Comparison of ENCODE assay signal across 8 cellular contexts in genomic region chr2:95159690-95160449, GRCh38. TPM values are rescaled to one million over a fixed set of nuclear protein-coding genes. Genes with fewer than 3 reads are reported as not detected.
DNase-seq lines count a peak whose midpoint lies in the region; FAIRE-seq and TF ChIP-seq lines count a peak whose summit lies in the region.

TSS of gene ZNF514 (minus strand) at chr2:95159848. CDS start at chr2:95153253, 6,595 bp downstream.

- CTCF ChIA-PET in HEK293T (lab: Yijun Ruan, JAX), result interaction anchor here (0.6 kb wide), 1 partner anchor 203 kb away, joined by 6 read pairs; no protein-coding TSS in a partner anchor

- H3K9me3 ChIP-seq in ascending aorta, result no peaks in the 10 kb centered on the region

- peaks cover 13% of the 10 kb centered on the region for H3K4me1 Mint-ChIP-seq in T-helper 2 cell treated with Interferon-gamma antibody and Interleukin-4, amounts not matched to agents 5 μg/mL and 100 μg/mL, for 36 hours (ENCODE audit: low read depth)

- POLR2A ChIA-PET in HEK293T (lab: Yijun Ruan, JAX), result interaction anchor here (1.0 to 2.8 kb wide), 6 partner anchors 9 to 41 kb away, joined by 3 to 26 read pairs (median 4); partner anchors contain the start of gene MRPS5

- TF ChIP-seq CTCF in ascending aorta (IDR thresholded peaks at IDR 0.05), result no peak

- H3K27ac Mint-ChIP-seq in T-helper 2 cell treated with Interferon-gamma antibody and Interleukin-4, amounts not matched to agents 5 μg/mL and 100 μg/mL, for 36 hours, result peak within 1 kb of the TSS; percentile 85

- peaks cover 11% of the 10 kb centered on the region for H3K9me3 Mint-ChIP-seq in T-helper 2 cell treated with Interferon-gamma antibody and Interleukin-4, amounts not matched to agents 5 μg/mL and 100 μg/mL, for 36 hours

- peaks cover 10 to 23% of the 10 kb centered on the region in 2 donors for H3K36me3 ChIP-seq in ascending aorta

- intact Hi-C loops in ascending aorta (cut with DNase I), result no loop called here

- no peaks in the 10 kb centered on the region for H3K27me3 Mint-ChIP-seq in T-helper 2 cell treated with Interferon-gamma antibody and Interleukin-4, amounts not matched to agents 5 μg/mL and 100 μg/mL, for 36 hours (ENCODE audit: low read depth)

- no peak for FAIRE-seq in urothelium cell line (lab: Jason Lieb, UNC)

- peaks cover 4 to 15% of the 10 kb centered on the region in 2 donors for H3K4me1 ChIP-seq in ascending aorta

- DNase-seq in HEK293T (ENCODE audit: extremely low spot score), result peak; percentile 77
- peak; percentile 70 for DNase-seq in NAMALWA (ENCODE audit: low spot score)
- DNase-seq in T-helper 2 cell treated with Interferon-gamma antibody and Interleukin-4, amounts not matched to agents 5 μg/mL and 100 μg/mL, for 36 hours (ENCODE audit: low spot score), result peak; percentile 80
- DNase-seq in ascending aorta (ENCODE audit: low spot score in 2 of 2), result peak in 1 of 2 donors; percentile 84
- DNase-seq in hepatic stellate cell (ENCODE audit: low spot score), result peak; percentile 83
- peak; percentile 83 for DNase-seq in putamen (ENCODE audit: low spot score)
- DNase-seq in urothelium cell line (ENCODE audit: low spot score), result peak; percentile 85

- H3K36me3 Mint-ChIP-seq in T-helper 2 cell treated with Interferon-gamma antibody and Interleukin-4, amounts not matched to agents 5 μg/mL and 100 μg/mL, for 36 hours (ENCODE audit: low read depth), result peaks cover 15% of the 10 kb centered on the region

- peak within 1 kb of the TSS; percentile 88 for H3K27ac ChIP-seq in ascending aorta

- H3K27me3 ChIP-seq in ascending aorta, result no peaks in the 10 kb centered on the region

- peak within 1 kb of the TSS; percentile 89 for H3K4me3 Mint-ChIP-seq in T-helper 2 cell treated with Interferon-gamma antibody and Interleukin-4, amounts not matched to agents 5 μg/mL and 100 μg/mL, for 36 hours

- H3K4me3 ChIP-seq in GM08714 (ENCODE audit: low read length), result peak within 1 kb of the TSS; percentile 78; the same call in 1 of the 2 replicates
- peak within 1 kb of the TSS; percentile 72 to 79 for H3K4me3 ChIP-seq in ascending aorta

TF ChIP-seq in HEK293T, 16 proteins besides CTCF, POLR2A, EP300 and RAD21:
- TF ChIP-seq ZNF384 (IDR thresholded peaks at IDR 0.05), result no peak
- peak; percentile 24; the same call in 1 of the 2 replicates for TF ChIP-seq L3MBTL2 (conservative IDR thresholded peaks at IDR 0.05)
- no peak for TF ChIP-seq HDGF (IDR thresholded peaks at IDR 0.05; ENCODE audit: borderline replicate concordance)

RNA-seq across cellular contexts. Expression of gene ZNF514, which starts in this region (rescaled TPM):
- total RNA-seq in ascending aorta, result 10.7 TPM
